In genomic region chr15:42313463-42313862, GRCh38 we compare ENCODE assay signal across 2 cellular contexts.
TF ChIP-seq lines count a peak whose summit lies in the region.

No MANE protein-coding gene starts in this region.

TF ChIP-seq in GM23338, 12 proteins besides CTCF, POLR2A, EP300 and RAD21:
- no peak for TF ChIP-seq ZNF462 (CRISPR knock-in tag; IDR thresholded peaks at IDR 0.05)

TF ChIP-seq in H1, 55 proteins besides CTCF, POLR2A, EP300 and RAD21:
- TF ChIP-seq TAF1 (IDR thresholded peaks at IDR 0.05; ENCODE audit: low read depth, low read length) (no peak), JUND (IDR thresholded peaks at IDR 0.05; ENCODE audit: low read length) (no peak), HDAC2 (IDR thresholded peaks at IDR 0.05; ENCODE audit: borderline replicate concordance in 1 of 2, low read depth in 2 of 2, low read length in 2 of 2) (no peak), CBX8 (IDR thresholded peaks at IDR 0.05; ENCODE audit: borderline replicate concordance, low read depth, low read length) (no peak), TEAD4 (IDR thresholded peaks at IDR 0.05; ENCODE audit: low read depth, low read length) (no peak), KDM5A (IDR thresholded peaks at IDR 0.05; ENCODE audit: low read length) (no peak), CHD7 (IDR thresholded peaks at IDR 0.05; ENCODE audit: insufficient replicate concordance, low read length) (no peak), EZH2 (IDR thresholded peaks at IDR 0.05; ENCODE audit: low read depth, low read length, severe bottlenecking) (no peak), MAX (IDR thresholded peaks at IDR 0.05) (no peak; the same call in 1 of the 2 replicates), RXRA (IDR thresholded peaks at IDR 0.05; ENCODE audit: insufficient read depth, low read depth, low read length) (no peak), EGR1 (IDR thresholded peaks at IDR 0.05; ENCODE audit: borderline replicate concordance, low read depth, low read length) (no peak), CREB1 (IDR thresholded peaks at IDR 0.05) (no peak), RFX5 (IDR thresholded peaks at IDR 0.05; ENCODE audit: borderline replicate concordance, low read depth, low read length) (no peak), GABPA (IDR thresholded peaks at IDR 0.05; ENCODE audit: borderline replicate concordance, insufficient read depth, low read length) (no peak)
TF ChIP-seq in H1: peak in this region for 0.
